ENCODE assay signal across 18 cellular contexts in genomic region chr12:57194253-57194652, GRCh38. TPM values are rescaled to one million over a fixed set of nuclear protein-coding genes. Genes with fewer than 3 reads are reported as not detected.
DNase-seq lines count a peak whose midpoint lies in the region; ATAC-seq, FAIRE-seq and TF ChIP-seq lines count a peak whose summit lies in the region.
"Had no signal": no experiment of that assay in that cellular context is flagged by ENCODE, and none has a peak within 500 bp of the region (broad histone marks: within the 10 kb centered on the region; RNA-seq: fewer than 3 reads in every experiment).

No MANE protein-coding gene starts in this region.

- no peaks in the 10 kb centered on the region for H3K79me2 ChIP-seq in GM23338 (replicated peaks; ENCODE audit: insufficient read depth)

- no peak overlapping the region for H2AFZ ChIP-seq in GM23338

- no peaks in the 10 kb centered on the region for H3K4me1 ChIP-seq in GM23338 (ENCODE audit: insufficient read depth)

- H3K4me3 ChIP-seq in GM23338, result no peak overlapping the region
- H3K4me3 ChIP-seq: BLaER1 had no signal

- no peak overlapping the region for H3K4me3 Mint-ChIP-seq in GM23338
- H3K4me3 Mint-ChIP-seq: CD8-positive, alpha-beta memory T cell had no signal

- H3K36me3 ChIP-seq in GM23338 (ENCODE audit: insufficient read depth), result peaks cover 26% of the 10 kb centered on the region; the same call in 1 of the 2 replicates

- no peaks in the 10 kb centered on the region for H3K4me1 Mint-ChIP-seq in GM23338
- H3K4me1 Mint-ChIP-seq: CD8-positive, alpha-beta memory T cell had no signal

- H3K27me3 ChIP-seq in GM23338 (ENCODE audit: insufficient read depth), result no peaks in the 10 kb centered on the region
- H3K27me3 ChIP-seq: BLaER1 had no signal

- H4K20me1 ChIP-seq in GM23338 (replicated peaks; ENCODE audit: insufficient read depth), result no peaks in the 10 kb centered on the region; the same call in 1 of the 2 replicates

- no peak overlapping the region for H3K4me2 ChIP-seq in GM23338

- H3K27ac ChIP-seq in angular gyrus (ENCODE audit: low read depth, low read length) (peak overlapping the region; percentile 71), GM23338 (ENCODE audit: low read depth) (no peak overlapping the region)
- H3K27ac ChIP-seq: BLaER1 had no signal

- no peaks in the 10 kb centered on the region; the same call in 2 of the 3 replicates for H3K9me3 Mint-ChIP-seq in GM23338
- H3K9me3 Mint-ChIP-seq: CD8-positive, alpha-beta memory T cell had no signal

- H3K36me3 Mint-ChIP-seq in GM23338 (ENCODE audit: low read depth), result peaks cover 97% of the 10 kb centered on the region

- ATAC-seq in GM23338, result no peak

- H3K27me3 Mint-ChIP-seq in GM23338 (ENCODE audit: insufficient read depth, low read depth, poor library complexity), result peaks cover 14% of the 10 kb centered on the region
- H3K27me3 Mint-ChIP-seq: CD8-positive, alpha-beta memory T cell had no signal

- peak; percentile 88 for DNase-seq in DMS53 (lab: John Stamatoyannopoulos, UW)
- DNase-seq in NCI-H69 (lab: John Stamatoyannopoulos, UW), result peak; percentile 16
- DNase-seq in urothelium cell line (ENCODE audit: low spot score), result no peak
- no peak for DNase-seq in activated gamma-delta T cell treated with Interleukin-2 at 50 U/mL for 16 hours
- no peak for DNase-seq in D341Med (ENCODE audit: low spot score)
- DNase-seq in GM23338 (ENCODE audit: low spot score), result no peak
- DNase-seq: CD8-positive, alpha-beta memory T cell; DND-41; GDM1; IMR-90; KBM-7 had no signal

- no peak for TF ChIP-seq CTCF in GM23338 (conservative IDR thresholded peaks at IDR 0.05; ENCODE audit: low read depth in 2 of 2)

- no peaks in the 10 kb centered on the region for H3K9me2 ChIP-seq in GM23338 (ENCODE audit: insufficient read depth)

- peaks cover 12% of the 10 kb centered on the region; the same call in 1 of the 2 replicates for H3F3A ChIP-seq in GM23338 (replicated peaks; ENCODE audit: low read depth)

- H3K27ac Mint-ChIP-seq in GM23338, result no peak overlapping the region
- H3K27ac Mint-ChIP-seq: CD8-positive, alpha-beta memory T cell had no signal

- FAIRE-seq in urothelium cell line (lab: Jason Lieb, UNC), result peak; percentile 5
- FAIRE-seq: A204.1, GM12892, GM19239 had no signal

TF ChIP-seq in GM23338, 12 proteins besides CTCF, POLR2A, EP300 and RAD21 (continues in another document):
- TF ChIP-seq REST (IDR thresholded peaks at IDR 0.05; ENCODE audit: unreplicated experiment) (no peak), ZNF331 (CRISPR knock-in tag; IDR thresholded peaks at IDR 0.05; ENCODE audit: low read depth) (no peak), EZH2 (IDR thresholded peaks at IDR 0.05; ENCODE audit: low read depth, unreplicated experiment) (no peak), CREB1 (CRISPR knock-in tag; IDR thresholded peaks at IDR 0.05; ENCODE audit: low read depth) (no peak), EZH2phosphoT487 (IDR thresholded peaks at IDR 0.05; ENCODE audit: unreplicated experiment) (no peak), ZNF462 (CRISPR knock-in tag; IDR thresholded peaks at IDR 0.05) (no peak), NANOG (IDR thresholded peaks at IDR 0.05; ENCODE audit: borderline replicate concordance) (no peak)

RNA-seq across cellular contexts. Expression of gene NXPH4, which starts 22.3 kb away (rescaled TPM):
- 1.5 and 4.5 TPM in 2 replicates for total RNA-seq in GM23338 (2014; rRNA removed; shearing (Covaris generic))
- 0.89 and 1.1 TPM in 2 replicates for polyA plus RNA-seq in GM23338 (2016; fragmentation: Nextera tagmentation; extraction: Ambion mirVana)
- polyA plus RNA-seq: CD8-positive, alpha-beta memory T cell had no signal

RNA-seq across cellular contexts. Expression of gene SHMT2, which starts 35.3 kb away (rescaled TPM):
- total RNA-seq in GM23338 (2014; rRNA removed; shearing (Covaris generic)), result 363 and 387 TPM in 2 replicates
- polyA plus RNA-seq in GM23338 (2016; fragmentation: Nextera tagmentation; extraction: Ambion mirVana), result 125 and 131 TPM in 2 replicates

RNA-seq across cellular contexts. Expression of gene LRP1-AS, which starts 46.8 kb away (rescaled TPM):
- total RNA-seq in GM23338 (2014; rRNA removed; shearing (Covaris generic)), result not detected in 2 replicates
- 0.86 TPM in 1 of 2 replicates, not detected in the other for polyA plus RNA-seq in GM23338 (2016; fragmentation: Nextera tagmentation; extraction: Ambion mirVana)
- total RNA-seq: CD8-positive, alpha-beta memory T cell; H4; HT-29; IMR-90 had no signal
- polyA plus RNA-seq: CD8-positive, alpha-beta memory T cell; IMR-90 had no signal

RNA-seq across cellular contexts. Expression of gene STAC3, which starts 56.7 kb away (rescaled TPM):
- total RNA-seq in GM23338 (2014; rRNA removed; shearing (Covaris generic)), result 1.2 and 3.0 TPM in 2 replicates
- 0.48 and 0.59 TPM in 2 replicates for polyA plus RNA-seq in GM23338 (2016; fragmentation: Nextera tagmentation; extraction: Ambion mirVana)
- total RNA-seq: H4 had no signal
- polyA plus RNA-seq: CD8-positive, alpha-beta memory T cell had no signal

Comparison
In these comparisons a context has a peak if more than half of its experiments do, and no peak if none do; other contexts are left out.
1. DNase-seq: peak in DMS53 (single experiment) and NCI-H69 (single experiment); none in urothelium cell line (single experiment), activated gamma-delta T cell treated with Interleukin-2 at 50 U/mL for 16 hours (single experiment), D341Med (single experiment) and GM23338 (single experiment).